Comparison of ENCODE assay signal across 12 cellular contexts in the genomic region with DNA sequence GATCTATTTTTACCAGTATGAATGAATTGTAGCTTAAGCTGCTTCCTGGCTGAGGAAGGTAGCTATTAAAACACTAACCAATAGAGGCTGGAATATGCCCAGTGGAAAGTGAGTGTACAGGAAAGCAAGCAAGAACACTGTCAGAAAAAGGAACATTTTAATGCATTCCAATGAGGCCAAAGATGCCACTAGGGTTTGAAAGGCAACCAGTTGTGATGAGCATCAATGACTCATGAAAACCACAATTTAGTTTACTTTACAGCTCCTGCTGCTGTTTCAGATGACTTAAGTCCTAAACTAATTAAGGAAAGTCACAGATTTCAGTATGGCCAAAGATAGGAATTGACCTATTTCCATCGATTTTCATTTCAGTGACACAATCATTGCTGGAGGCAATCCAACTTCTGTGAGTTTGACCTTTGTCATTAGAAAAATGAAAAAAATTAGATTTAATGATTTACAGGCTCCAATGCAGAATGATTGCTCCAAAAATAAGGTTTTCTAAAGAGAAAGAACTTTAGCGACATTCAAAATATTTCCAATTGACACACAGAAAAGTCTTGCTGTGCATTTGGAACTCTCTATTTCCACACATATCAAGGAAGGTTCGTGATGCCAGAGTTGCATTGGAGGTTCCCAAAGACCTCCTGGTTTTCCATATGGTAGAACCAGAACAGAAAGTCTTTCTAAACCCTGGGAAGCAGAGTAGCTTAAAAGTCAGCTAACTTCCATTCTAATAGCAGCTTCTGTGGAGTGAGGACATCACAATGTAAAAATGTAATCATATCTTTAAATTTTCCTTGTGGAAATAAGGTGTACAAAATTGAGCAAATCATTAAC.
DNase-seq lines count a peak whose midpoint lies in the region; ATAC-seq and TF ChIP-seq lines count a peak whose summit lies in the region.
"Had no signal": no experiment of that assay in that cellular context is flagged by ENCODE, and none has a peak within 500 bp of the region (broad histone marks: within the 10 kb centered on the region; RNA-seq: fewer than 3 reads in every experiment).

No MANE protein-coding gene starts in this region.

- H3K27ac Mint-ChIP-seq in effector memory CD8-positive, alpha-beta T cell: no peak overlapping the region
- no peak overlapping the region for H3K27ac Mint-ChIP-seq in activated CD4-positive, alpha-beta memory T cell treated with anti-CD3 and anti-CD28 coated beads, Interleukin-2, amount 10 ng/mL, durations not matched to agents 7 days and 5 days
- H3K27ac Mint-ChIP-seq: nephron had no signal

- 27 to 41% methylated on average over 3 of the region's 3 CpGs for WGBS in body of pancreas, 2 donors

- no peaks in the 10 kb centered on the region for H3K9me3 ChIP-seq in body of pancreas
- H3K9me3 ChIP-seq: HAP-1 had no signal

- intact Hi-C loops in body of pancreas (cut with DNase I): no loop called here

- H3K27ac ChIP-seq in body of pancreas: no peak overlapping the region
- H3K27ac ChIP-seq: dorsolateral prefrontal cortex had no signal

- POLR2A ChIA-PET in activated CD4-positive, alpha-beta memory T cell treated with anti-CD3 and anti-CD28 coated beads, Interleukin-2, amount 10 ng/mL, durations not matched to agents 7 days and 5 days (lab: Charles Lee): no interaction called here

- in situ Hi-C loops in Caki2 (cut with HindIII; ENCODE audit: low pct_unique_long_range_greater_than_20kb, low sequenced_read_pairs): no loop called here

- H3K27me3 ChIP-seq in body of pancreas: no peaks in the 10 kb centered on the region
- H3K27me3 ChIP-seq: dorsolateral prefrontal cortex had no signal

- no peaks in the 10 kb centered on the region for H3K36me3 ChIP-seq in body of pancreas (replicated peaks in 1 of 2; ENCODE audit: insufficient read depth in 1 of 2, low read depth in 2 of 2)
- H3K36me3 ChIP-seq: HAP-1 had no signal

- H3K9me3 Mint-ChIP-seq in effector memory CD8-positive, alpha-beta T cell: no peaks in the 10 kb centered on the region
- H3K9me3 Mint-ChIP-seq in activated CD4-positive, alpha-beta memory T cell treated with anti-CD3 and anti-CD28 coated beads, Interleukin-2, amount 10 ng/mL, durations not matched to agents 7 days and 5 days: no peaks in the 10 kb centered on the region
- H3K9me3 Mint-ChIP-seq: nephron had no signal

- no peaks in the 10 kb centered on the region for H3K36me3 Mint-ChIP-seq in effector memory CD8-positive, alpha-beta T cell (ENCODE audit: insufficient read depth)
- H3K36me3 Mint-ChIP-seq in activated CD4-positive, alpha-beta memory T cell treated with anti-CD3 and anti-CD28 coated beads, Interleukin-2, amount 10 ng/mL, durations not matched to agents 7 days and 5 days (ENCODE audit: low read depth): no peaks in the 10 kb centered on the region

- CTCF ChIA-PET in activated CD4-positive, alpha-beta memory T cell treated with anti-CD3 and anti-CD28 coated beads, Interleukin-2, amount 10 ng/mL, durations not matched to agents 7 days and 5 days (lab: Charles Lee): no interaction called here

- H3K4me1 ChIP-seq in body of pancreas: peaks cover 6% of the 10 kb centered on the region

- no peak for TF ChIP-seq CTCF in body of pancreas (IDR thresholded peaks at IDR 0.05)

- H3K4me3 Mint-ChIP-seq in effector memory CD8-positive, alpha-beta T cell: no peak overlapping the region
- no peak overlapping the region for H3K4me3 Mint-ChIP-seq in activated CD4-positive, alpha-beta memory T cell treated with anti-CD3 and anti-CD28 coated beads, Interleukin-2, amount 10 ng/mL, durations not matched to agents 7 days and 5 days
- H3K4me3 Mint-ChIP-seq: nephron had no signal

- ATAC-seq in body of pancreas: peak; percentile 62
- no peak for ATAC-seq in GM18870 (IDR thresholded peaks at IDR 0.05; ENCODE audit: unreplicated experiment)
- ATAC-seq in GM19395 (IDR thresholded peaks at IDR 0.05; ENCODE audit: unreplicated experiment): no peak
- no peak for ATAC-seq in effector memory CD8-positive, alpha-beta T cell (replicated peaks)

- no peak overlapping the region for H3K4me3 ChIP-seq in body of pancreas
- H3K4me3 ChIP-seq: dorsolateral prefrontal cortex, HAP-1 had no signal

- peaks cover 12 to 21% of the 10 kb centered on the region in 2 donors for H3K27me3 Mint-ChIP-seq in effector memory CD8-positive, alpha-beta T cell
- peaks cover 1% of the 10 kb centered on the region for H3K27me3 Mint-ChIP-seq in activated CD4-positive, alpha-beta memory T cell treated with anti-CD3 and anti-CD28 coated beads, Interleukin-2, amount 10 ng/mL, durations not matched to agents 7 days and 5 days

- no peaks in the 10 kb centered on the region for H3K4me1 Mint-ChIP-seq in effector memory CD8-positive, alpha-beta T cell (ENCODE audit: low read depth in 2 of 2)
- H3K4me1 Mint-ChIP-seq in activated CD4-positive, alpha-beta memory T cell treated with anti-CD3 and anti-CD28 coated beads, Interleukin-2, amount 10 ng/mL, durations not matched to agents 7 days and 5 days: no peaks in the 10 kb centered on the region

- peak; percentile 89 for DNase-seq in Caki2 (ENCODE audit: low read depth)
- peak; percentile 77 for DNase-seq in LoVo (ENCODE audit: low spot score)
- DNase-seq in body of pancreas: peak in 1 of 4 donors; percentile 4
- DNase-seq in lung microvascular endothelial cell (ENCODE audit: low read depth in 2 of 2): peak; percentile 91 to 99
- DNase-seq in effector memory CD8-positive, alpha-beta T cell: no peak
- DNase-seq in activated CD4-positive, alpha-beta memory T cell treated with anti-CD3 and anti-CD28 coated beads, Interleukin-2, amount 10 ng/mL, durations not matched to agents 7 days and 5 days: no peak
- DNase-seq: activated CD4-positive, alpha-beta T cell treated with anti-CD3 and anti-CD28 coated beads, Interleukin-2, amount 50 U/mL, for 1 hour; dorsolateral prefrontal cortex had no signal

- TF ChIP-seq POLR2A in body of pancreas (IDR thresholded peaks at IDR 0.05): no peak

Comparison
In these comparisons a context has a peak if more than half of its experiments do, and no peak if none do; other contexts are left out.
1. DNase-seq: peak in Caki2 (single experiment), LoVo (single experiment) and lung microvascular endothelial cell (2 of 2); none in effector memory CD8-positive, alpha-beta T cell (0 of 3) and activated CD4-positive, alpha-beta memory T cell treated with anti-CD3 and anti-CD28 coated beads, Interleukin-2, amount 10 ng/mL, durations not matched to agents 7 days and 5 days (single experiment).